Comparison of ENCODE assay signal across 10 cellular contexts in the genomic region with DNA sequence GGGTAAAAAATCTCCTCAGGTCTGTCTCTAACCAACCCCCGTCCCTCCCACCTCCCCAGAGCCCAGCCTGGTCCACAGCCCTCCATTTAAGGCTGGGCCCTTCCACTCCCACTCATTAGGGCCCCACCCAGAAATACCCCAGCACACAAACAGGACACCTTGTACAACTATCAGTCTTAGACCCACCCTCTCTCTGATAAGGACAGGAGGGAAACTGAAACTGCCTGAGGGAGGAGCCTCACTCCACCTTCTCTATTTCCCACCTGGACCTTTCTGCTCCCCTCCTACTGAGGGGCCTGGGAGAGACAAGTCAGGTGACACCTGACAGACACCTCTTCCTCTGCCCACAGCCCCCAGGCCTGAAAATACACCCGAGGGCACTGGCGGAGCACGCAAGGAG.
A peak's percentile ranks its signal among the peaks of the same experiment; 100 is the strongest.
DNase-seq lines count a peak whose midpoint lies in the region; ATAC-seq and TF ChIP-seq lines count a peak whose summit lies in the region.
"Had no signal": no experiment of that assay in that cellular context is flagged by ENCODE, and none has a peak within 500 bp of the region (broad histone marks: within the 10 kb centered on the region; RNA-seq: fewer than 3 reads in every experiment).

No MANE protein-coding gene starts in this region.

- H3K9me3 ChIP-seq in heart right ventricle (no peaks in the 10 kb centered on the region), SJCRH30 (replicated peaks) (no peaks in the 10 kb centered on the region)

- peak in 5 of 8 donors; percentile 5 to 32 (median 14) for ATAC-seq in heart right ventricle
- no peak for ATAC-seq in Right ventricle myocardium superior (ENCODE audit: poor library complexity)

- H3K36me3 ChIP-seq in heart right ventricle (no peaks in the 10 kb centered on the region), SJCRH30 (no peaks in the 10 kb centered on the region)
- H3K36me3 ChIP-seq: BLaER1 treated with 17β-estradiol and CSF1 and Interleukin-3, amounts not matched to agents 10 nM and 100 nM had no signal

- peaks cover 0 to 50% (median 25%) of the 10 kb centered on the region in 9 donors for H3K4me1 ChIP-seq in heart right ventricle
- H3K4me1 ChIP-seq in SJCRH30: peaks cover 3% of the 10 kb centered on the region; the same call in 1 of the 2 replicates

- DNase-seq in heart right ventricle (no peak), Right ventricle myocardium superior (no peak), LoVo (ENCODE audit: low spot score) (peak; percentile 75), islet precursor cell (peak; percentile 75), COLO668 (lab: John Stamatoyannopoulos, UW; ENCODE audit: unreplicated experiment) (no peak), RKO (ENCODE audit: low spot score) (no peak), AG08396 (ENCODE audit: low spot score) (no peak), SJCRH30 (no peak)
- DNase-seq: T-helper 1 cell had no signal

- TF ChIP-seq CTCF in heart right ventricle (IDR thresholded peaks at IDR 0.05): no peak

- H3K4me3 ChIP-seq in heart right ventricle: peak overlapping the region in 9 of 10 donors; percentile 6 to 74 (median 62)
- no peak overlapping the region for H3K4me3 ChIP-seq in SJCRH30
- H3K4me3 ChIP-seq: BLaER1 treated with 17β-estradiol and CSF1 and Interleukin-3, amounts not matched to agents 10 nM and 100 nM had no signal

- H3K27ac ChIP-seq in heart right ventricle: peak overlapping the region in 7 of 10 donors; percentile 56 to 86 (median 79)
- no peak overlapping the region for H3K27ac ChIP-seq in SJCRH30
- H3K27ac ChIP-seq: BLaER1 treated with 17β-estradiol and CSF1 and Interleukin-3, amounts not matched to agents 10 nM and 100 nM had no signal

- 30 to 56% methylated on average over 4 of the region's 4 CpGs for WGBS in heart right ventricle, 2 donors

- peaks cover 0 to 49% (median 13%) of the 10 kb centered on the region in 7 donors for H3K27me3 ChIP-seq in heart right ventricle
- peaks cover 28% of the 10 kb centered on the region for H3K27me3 ChIP-seq in SJCRH30

- intact Hi-C loops in heart right ventricle (cut with DNase I) (no loop called here), Right ventricle myocardium superior (cut with DNase I) (no loop called here)

Comparison
In these comparisons a context has a peak if more than half of its experiments do, and no peak if none do; other contexts are left out.
1. DNase-seq: peak in LoVo (single experiment) and islet precursor cell (single experiment); none in heart right ventricle (0 of 2), Right ventricle myocardium superior (single experiment), COLO668 (single experiment), RKO (single experiment), AG08396 (single experiment) and SJCRH30 (0 of 2).